14 cellular contexts compared by ENCODE assay signal in genomic region chr1:67604778-67605177, GRCh38.
"Had no signal": no experiment of that assay in that cellular context is flagged by ENCODE, and none has a peak within 500 bp of the region (broad histone marks: within the 10 kb centered on the region; RNA-seq: fewer than 3 reads in every experiment).

No MANE protein-coding gene starts in this region.

- H3K27me3 ChIP-seq: pancreas, thyroid gland, uterus had no signal

- H3K27ac ChIP-seq: pancreas, thyroid gland had no signal

- H3K4me1 Mint-ChIP-seq: stimulated activated memory B cell treated with anti-CD40 and anti-IgM and Interleukin-4, amounts not matched to agents 10 μg/mL and 1 μg/mL and 100 μg/mL, for 72 hours had no signal

- H3K9me3 ChIP-seq: pancreas, thyroid gland, uterus had no signal

- H3K4me3 Mint-ChIP-seq: stimulated activated memory B cell treated with anti-CD40 and anti-IgM and Interleukin-4, amounts not matched to agents 10 μg/mL and 1 μg/mL and 100 μg/mL, for 72 hours had no signal

- FAIRE-seq: pancreas had no signal

- H3K4me1 ChIP-seq: pancreas, uterus had no signal

- H3K36me3 ChIP-seq: pancreas, thyroid gland, uterus had no signal

- H3K4me3 ChIP-seq: pancreas, thyroid gland, uterus had no signal

- H3K27ac Mint-ChIP-seq: stimulated activated memory B cell treated with anti-CD40 and anti-IgM and Interleukin-4, amounts not matched to agents 10 μg/mL and 1 μg/mL and 100 μg/mL, for 72 hours had no signal

- H3K36me3 Mint-ChIP-seq: stimulated activated memory B cell treated with anti-CD40 and anti-IgM and Interleukin-4, amounts not matched to agents 10 μg/mL and 1 μg/mL and 100 μg/mL, for 72 hours had no signal

- ATAC-seq: pancreas had no signal

- DNase-seq: activated CD4-positive, alpha-beta T cell treated with anti-CD3 and anti-CD28 coated beads for 1 hour; activated CD4-positive, alpha-beta T cell treated with anti-CD3 and anti-CD28 coated beads, Interleukin-2, amount 50 U/mL, for 4 hours; activated naive CD4-positive, alpha-beta T cell treated with Interleukin-2 at 50 U/mL for 16 hours; activated T-cell treated with anti-CD3 and anti-CD28 coated beads for 4 hours; anterior cingulate cortex; cerebellar nuclear complex; effector CD8-positive, alpha-beta T cell; foreskin fibroblast; hippocampal formation; pancreas; stimulated activated CD4-positive, alpha-beta T cell treated with anti-CD3 and anti-CD28 coated beads, Interleukin-2, amount 100 ng/mL, for 48 hours; thyroid gland; uterus had no signal
